ENCODE assay signal across 13 cellular contexts in the genomic region with DNA sequence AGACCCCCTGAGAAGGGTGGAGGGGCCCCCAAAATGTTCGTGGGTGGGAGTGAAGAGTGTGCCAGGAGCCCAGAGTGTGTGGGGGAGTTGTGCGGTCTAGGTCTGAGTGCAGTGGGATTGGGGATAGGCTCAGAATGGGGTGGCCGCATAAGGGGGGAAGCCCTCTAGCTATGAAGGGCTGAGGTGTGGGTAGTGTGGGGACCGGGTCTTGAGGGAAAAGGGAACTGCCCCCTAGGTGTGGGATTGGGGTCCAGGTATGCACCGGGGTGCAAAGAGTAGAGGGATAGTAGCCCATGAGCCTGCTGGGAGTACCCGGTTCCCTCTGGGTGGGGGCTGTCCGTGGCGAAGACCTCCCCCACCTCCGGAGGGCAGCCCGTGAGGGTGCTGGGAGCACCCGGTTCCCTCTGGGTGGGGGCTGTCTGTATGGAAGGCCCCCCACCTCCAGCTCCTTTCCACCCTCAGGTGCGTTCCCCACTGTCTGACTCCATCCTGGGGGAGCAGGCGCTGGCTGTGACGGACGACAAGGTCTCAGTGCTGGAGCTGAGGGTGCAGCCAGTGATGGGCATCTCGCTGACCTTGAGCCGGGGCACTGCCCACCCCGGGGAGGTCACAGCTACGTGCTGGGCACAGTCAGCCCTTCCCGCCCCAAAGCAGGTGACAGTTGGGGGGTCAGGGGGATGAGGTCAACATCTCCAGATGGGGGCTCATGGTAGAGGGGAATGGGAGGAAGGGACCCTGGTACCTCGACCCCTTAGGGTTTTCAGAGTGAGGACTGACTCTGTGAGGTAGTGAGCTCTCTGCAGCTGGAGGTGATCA. TPM values are rescaled to one million over a fixed set of nuclear protein-coding genes. Genes with fewer than 3 reads are reported as not detected.
"Had no signal": no experiment of that assay in that cellular context is flagged by ENCODE, and none has a peak within 500 bp of the region (broad histone marks: within the 10 kb centered on the region; RNA-seq: fewer than 3 reads in every experiment).

No MANE protein-coding gene starts in this region.

- H3K9me3 Mint-ChIP-seq: brain, endodermal cell, nephron progenitor cell had no signal

- DNase-seq: activated CD4-positive, alpha-beta T cell treated with anti-CD3 and anti-CD28 coated beads for 36 hours; activated CD4-positive, alpha-beta T cell treated with anti-CD3 and anti-CD28 coated beads, Interleukin-2, amount 50 U/mL, for 48 hours; activated naive CD4-positive, alpha-beta T cell treated with Interleukin-2 at 50 U/mL for 16 hours; central memory CD4-positive, alpha-beta T cell; endodermal cell; foreskin fibroblast; left cardiac atrium; nephron progenitor cell; stimulated activated CD4-positive, alpha-beta T cell treated with anti-CD3 and anti-CD28 coated beads, Interleukin-15, amount 100 ng/mL, for 24 hours; stimulated activated CD4-positive, alpha-beta T cell treated with anti-CD3 and anti-CD28 coated beads, Interleukin-2, amount 100 ng/mL, for 48 hours; T-helper 17 cell had no signal

- H3K4me3 Mint-ChIP-seq: activated CD4-positive, alpha-beta T cell treated with anti-CD3 and anti-CD28 coated beads for 36 hours; brain; endodermal cell; nephron progenitor cell; T-helper 17 cell had no signal

- H3K27ac Mint-ChIP-seq: activated CD4-positive, alpha-beta T cell treated with anti-CD3 and anti-CD28 coated beads for 36 hours; endodermal cell; progenitor cell of endocrine pancreas; T-helper 17 cell had no signal

- ATAC-seq: activated CD4-positive, alpha-beta T cell treated with anti-CD3 and anti-CD28 coated beads for 36 hours; T-helper 17 cell had no signal

- H3K27me3 Mint-ChIP-seq: progenitor cell of endocrine pancreas had no signal

RNA-seq across cellular contexts. Expression of a gene that starts 10.7 kb away (rescaled TPM):
- total RNA-seq: T-helper 17 cell had no signal
